13 cellular contexts compared by ENCODE assay signal in genomic region chr17:73043686-73044581, GRCh38. TPM values are rescaled to one million over a fixed set of nuclear protein-coding genes. Genes with fewer than 3 reads are reported as not detected.
A peak's percentile ranks its signal among the peaks of the same experiment; 100 is the strongest.
DNase-seq lines count a peak whose midpoint lies in the region; ATAC-seq and TF ChIP-seq lines count a peak whose summit lies in the region.
"Had no signal": no experiment of that assay in that cellular context is flagged by ENCODE, and none has a peak within 500 bp of the region (broad histone marks: within the 10 kb centered on the region; RNA-seq: fewer than 3 reads in every experiment).

No MANE protein-coding gene starts in this region.

- H3K4me1 ChIP-seq in RWPE2 (ENCODE audit: insufficient read depth, poor library complexity, severe bottlenecking) (peaks cover 9% of the 10 kb centered on the region), esophagus muscularis mucosa (peaks cover 11 to 28% (median 22%) of the 10 kb centered on the region in 4 donors), osteoblast (ENCODE audit: insufficient read depth, low read length) (peaks cover 18% of the 10 kb centered on the region), smooth muscle cell (ENCODE audit: low read depth) (no peaks in the 10 kb centered on the region)
- H3K4me1 ChIP-seq: BLaER1 treated with 17β-estradiol and CSF1 and Interleukin-3, amounts not matched to agents 10 nM and 100 nM; colonic mucosa had no signal

- H3K9ac ChIP-seq in smooth muscle cell (ENCODE audit: low read depth) = no peak overlapping the region
- H3K9ac ChIP-seq: BLaER1 treated with 17β-estradiol and CSF1 and Interleukin-3, amounts not matched to agents 10 nM and 100 nM; KMS-11 had no signal

- no peak overlapping the region for H3K4me3 ChIP-seq in RWPE2 (ENCODE audit: severe bottlenecking)
- H3K4me3 ChIP-seq in esophagus muscularis mucosa = peak overlapping the region in 1 of 4 donors; percentile 1
- peak overlapping the region; percentile 7 for H3K4me3 ChIP-seq in osteoblast (ENCODE audit: insufficient read depth, low read length)
- no peak overlapping the region for H3K4me3 ChIP-seq in smooth muscle cell
- H3K4me3 ChIP-seq: BLaER1 treated with 17β-estradiol and CSF1 and Interleukin-3, amounts not matched to agents 10 nM and 100 nM; colonic mucosa had no signal

- no peaks in the 10 kb centered on the region for H3F3A ChIP-seq in smooth muscle cell (ENCODE audit: low read depth)

- H2AFZ ChIP-seq in osteoblast (ENCODE audit: low read length) (no peak overlapping the region), smooth muscle cell (ENCODE audit: low read depth) (no peak overlapping the region)

- H3K27me3 ChIP-seq in RWPE2 (ENCODE audit: insufficient read depth, poor library complexity, severe bottlenecking) (no peaks in the 10 kb centered on the region), esophagus muscularis mucosa (no peaks in the 10 kb centered on the region), osteoblast (ENCODE audit: insufficient read depth, low read length) (no peaks in the 10 kb centered on the region), smooth muscle cell (ENCODE audit: low read depth) (no peaks in the 10 kb centered on the region)
- H3K27me3 ChIP-seq: BLaER1 treated with 17β-estradiol and CSF1 and Interleukin-3, amounts not matched to agents 10 nM and 100 nM; colonic mucosa had no signal

- H3K36me3 ChIP-seq in RWPE2 (ENCODE audit: low read depth) (no peaks in the 10 kb centered on the region), esophagus muscularis mucosa (no peaks in the 10 kb centered on the region), osteoblast (ENCODE audit: insufficient read depth, low read length) (no peaks in the 10 kb centered on the region), smooth muscle cell (ENCODE audit: low read depth) (no peaks in the 10 kb centered on the region)
- H3K36me3 ChIP-seq: colonic mucosa had no signal

- TF ChIP-seq CTCF in RWPE2 (IDR thresholded peaks at IDR 0.05; ENCODE audit: poor library complexity, severe bottlenecking) (no peak), esophagus muscularis mucosa (IDR thresholded peaks at IDR 0.05) (no peak), osteoblast (IDR thresholded peaks at IDR 0.05; ENCODE audit: extremely low read depth, low read depth, low read length) (no peak), smooth muscle cell (IDR thresholded peaks at IDR 0.05; ENCODE audit: borderline replicate concordance, insufficient read depth, poor library complexity, severe bottlenecking) (no peak)

- intact Hi-C loops in esophagus muscularis mucosa (cut with DNase I) = no loop called here
- intact Hi-C loops in left colon (cut with DNase I, micrococcal nuclease) = no loop called here

- H3K27ac ChIP-seq in RWPE2 (ENCODE audit: poor library complexity, severe bottlenecking) = no peak overlapping the region
- peak overlapping the region in 3 of 4 donors; percentile 14 to 52 (median 45) for H3K27ac ChIP-seq in esophagus muscularis mucosa (replicated peaks in 1 of 4)
- H3K27ac ChIP-seq in osteoblast (ENCODE audit: low read depth, low read length) = peak overlapping the region; percentile 43
- no peak overlapping the region for H3K27ac ChIP-seq in smooth muscle cell (ENCODE audit: low read depth)
- H3K27ac ChIP-seq: BLaER1 treated with 17β-estradiol and CSF1 and Interleukin-3, amounts not matched to agents 10 nM and 100 nM; colonic mucosa; KMS-11 had no signal

- H3K9me3 ChIP-seq in RWPE2 (ENCODE audit: severe bottlenecking) (no peaks in the 10 kb centered on the region), esophagus muscularis mucosa (peaks cover 0 to 9% (median 3%) of the 10 kb centered on the region in 4 donors), osteoblast (ENCODE audit: low read depth, low read length) (no peaks in the 10 kb centered on the region), smooth muscle cell (replicated peaks; ENCODE audit: low read depth) (no peaks in the 10 kb centered on the region)
- H3K9me3 ChIP-seq: colonic mucosa had no signal

- TF ChIP-seq EP300 in esophagus muscularis mucosa (IDR thresholded peaks at IDR 0.05) = no peak

- H3K4me2 ChIP-seq in osteoblast (ENCODE audit: insufficient read depth, low read length) (peak overlapping the region; percentile 43), smooth muscle cell (no peak overlapping the region)
- H3K4me2 ChIP-seq: BLaER1 treated with 17β-estradiol and CSF1 and Interleukin-3, amounts not matched to agents 10 nM and 100 nM; KMS-11 had no signal

- TF ChIP-seq POLR2A in esophagus muscularis mucosa (IDR thresholded peaks at IDR 0.05; ENCODE audit: low read depth) = no peak

- 41% methylated on average over 8 of the region's 8 CpGs for WGBS in esophagus muscularis mucosa
- WGBS in smooth muscle cell (ENCODE audit: low lambda C conversion rate) = 90% methylated on average over 8 of the region's 8 CpGs

- ATAC-seq in RWPE2 (ENCODE audit: low read depth) = peak; percentile 66; the same call in 2 of the 3 replicates
- no peak for ATAC-seq in left colon
- ATAC-seq in HG02623 (IDR thresholded peaks at IDR 0.05; ENCODE audit: unreplicated experiment) = no peak
- no peak for ATAC-seq in GM18870 (IDR thresholded peaks at IDR 0.05; ENCODE audit: unreplicated experiment)
- ATAC-seq: activated CD4-positive, alpha-beta T cell treated with anti-CD3 and anti-CD28 coated beads for 36 hours had no signal

- peak; percentile 27 for DNase-seq in Daoy (ENCODE audit: low read depth)
- DNase-seq in RWPE2 (ENCODE audit: low spot score) = no peak
- DNase-seq in esophagus muscularis mucosa (ENCODE audit: extremely low spot score) = no peak
- DNase-seq in osteoblast (ENCODE audit: insufficient read length, low spot score, missing footprints) = peak; percentile 75
- DNase-seq in smooth muscle cell (lab: John Stamatoyannopoulos, UW; ENCODE audit: unreplicated experiment) = no peak
- no peak for DNase-seq in left colon
- DNase-seq: activated CD4-positive, alpha-beta T cell treated with anti-CD3 and anti-CD28 coated beads for 36 hours; colonic mucosa; NCI-H2081 treated with DMSO at 0.1 percent for 48 hours had no signal

- H4K20me1 ChIP-seq in osteoblast (ENCODE audit: insufficient read depth, low read length) = peaks cover 12% of the 10 kb centered on the region
- no peaks in the 10 kb centered on the region for H4K20me1 ChIP-seq in smooth muscle cell (ENCODE audit: low read depth)
- H4K20me1 ChIP-seq: BLaER1 treated with 17β-estradiol and CSF1 and Interleukin-3, amounts not matched to agents 10 nM and 100 nM had no signal

- H3K79me2 ChIP-seq in osteoblast (ENCODE audit: insufficient read depth, low read length) = no peaks in the 10 kb centered on the region
- H3K79me2 ChIP-seq in smooth muscle cell (ENCODE audit: low read depth) = no peaks in the 10 kb centered on the region

RNA-seq across cellular contexts. Expression of gene SLC39A11, which starts 48.6 kb away (rescaled TPM):
- total RNA-seq in Daoy (2014; rRNA removed; shearing (Covaris generic)) = 10.0 and 18.3 TPM in 2 replicates
- total RNA-seq in esophagus muscularis mucosa (10 to 100 TPM in 3 of 4 donors, 1 to 10 TPM in 1; 7.5 to 20.2 (median 18.4) TPM), osteoblast (20.9 and 27.1 TPM in 2 replicates), smooth muscle cell (11.6 and 36.7 TPM in 2 replicates), left colon (10 to 100 TPM; 67.4 to 89.8 TPM)
- polyA plus RNA-seq in smooth muscle cell = 9.2 and 16.3 TPM in 2 replicates

Comparison
In these comparisons a context has a peak if more than half of its experiments do, and no peak if none do; other contexts are left out.
1. DNase-seq: peak in Daoy (single experiment) and osteoblast (single experiment); none in RWPE2 (single experiment), esophagus muscularis mucosa (single experiment), smooth muscle cell (single experiment) and left colon (0 of 2).
2. H3K27ac ChIP-seq: peak in esophagus muscularis mucosa (3 of 4) and osteoblast (single experiment); none in RWPE2 (single experiment) and smooth muscle cell (single experiment).